Comparison of ENCODE assay signal across 1 cellular context in genomic region chr2:27123302-27124150, GRCh38.
A peak's percentile ranks its signal among the peaks of the same experiment; 100 is the strongest.
TF ChIP-seq lines count a peak whose summit lies in the region.

ABHD1 (plus strand) TSS chr2:27123815; CDS start chr2:27123949, 134 bp downstream.

TF ChIP-seq in HepG2, 621 proteins besides CTCF, POLR2A, EP300 and RAD21 (continued from another document and continues in another):
- TF ChIP-seq, protein P1, sequence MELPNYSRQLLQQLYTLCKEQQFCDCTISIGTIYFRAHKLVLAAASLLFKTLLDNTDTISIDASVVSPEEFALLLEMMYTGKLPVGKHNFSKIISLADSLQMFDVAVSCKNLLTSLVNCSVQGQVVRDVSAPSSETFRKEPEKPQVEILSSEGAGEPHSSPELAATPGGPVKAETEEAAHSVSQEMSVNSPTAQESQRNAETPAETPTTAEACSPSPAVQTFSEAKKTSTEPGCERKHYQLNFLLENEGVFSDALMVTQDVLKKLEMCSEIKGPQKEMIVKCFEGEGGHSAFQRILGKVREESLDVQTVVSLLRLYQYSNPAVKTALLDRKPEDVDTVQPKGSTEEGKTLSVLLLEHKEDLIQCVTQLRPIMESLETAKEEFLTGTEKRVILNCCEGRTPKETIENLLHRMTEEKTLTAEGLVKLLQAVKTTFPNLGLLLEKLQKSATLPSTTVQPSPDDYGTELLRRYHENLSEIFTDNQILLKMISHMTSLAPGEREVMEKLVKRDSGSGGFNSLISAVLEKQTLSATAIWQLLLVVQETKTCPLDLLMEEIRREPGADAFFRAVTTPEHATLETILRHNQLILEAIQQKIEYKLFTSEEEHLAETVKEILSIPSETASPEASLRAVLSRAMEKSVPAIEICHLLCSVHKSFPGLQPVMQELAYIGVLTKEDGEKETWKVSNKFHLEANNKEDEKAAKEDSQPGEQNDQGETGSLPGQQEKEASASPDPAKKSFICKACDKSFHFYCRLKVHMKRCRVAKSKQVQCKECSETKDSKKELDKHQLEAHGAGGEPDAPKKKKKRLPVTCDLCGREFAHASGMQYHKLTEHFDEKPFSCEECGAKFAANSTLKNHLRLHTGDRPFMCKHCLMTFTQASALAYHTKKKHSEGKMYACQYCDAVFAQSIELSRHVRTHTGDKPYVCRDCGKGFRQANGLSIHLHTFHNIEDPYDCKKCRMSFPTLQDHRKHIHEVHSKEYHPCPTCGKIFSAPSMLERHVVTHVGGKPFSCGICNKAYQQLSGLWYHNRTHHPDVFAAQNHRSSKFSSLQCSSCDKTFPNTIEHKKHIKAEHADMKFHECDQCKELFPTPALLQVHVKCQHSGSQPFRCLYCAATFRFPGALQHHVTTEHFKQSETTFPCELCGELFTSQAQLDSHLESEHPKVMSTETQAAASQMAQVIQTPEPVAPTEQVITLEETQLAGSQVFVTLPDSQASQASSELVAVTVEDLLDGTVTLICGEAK (IDR thresholded peaks at IDR 0.05), result no peak
- TF ChIP-seq, protein P1 (CRISPR knock-in tag; IDR thresholded peaks at IDR 0.05), result no peak
- TF ChIP-seq MBD4 (IDR thresholded peaks at IDR 0.05; ENCODE audit: borderline replicate concordance, low read length) (no peak), ZNF772 (CRISPR knock-in tag; IDR thresholded peaks at IDR 0.05) (0 out of 2 replicates have a peak, but pooled peaks have one; percentile 35), TSC22D2 (CRISPR knock-in tag; IDR thresholded peaks at IDR 0.05; ENCODE audit: borderline replicate concordance) (no peak; the same call in 1 of the 2 replicates), ZNF629 (CRISPR knock-in tag; conservative IDR thresholded peaks at IDR 0.05) (no peak), ETV5 (CRISPR knock-in tag; IDR thresholded peaks at IDR 0.05; ENCODE audit: borderline replicate concordance) (no peak; the same call in 1 of the 2 replicates), ZNF644 (CRISPR knock-in tag; IDR thresholded peaks at IDR 0.05; ENCODE audit: low read depth) (0 out of 2 replicates have a peak, but pooled peaks have one; percentile 40), MAFF (IDR thresholded peaks at IDR 0.05; ENCODE audit: low read depth, low read length) (no peak), WIZ (CRISPR knock-in tag; IDR thresholded peaks at IDR 0.05) (peak; percentile 83), ZNF7 (CRISPR knock-in tag; IDR thresholded peaks at IDR 0.05) (no peak), PAXIP1 (CRISPR knock-in tag; conservative IDR thresholded peaks at IDR 0.05) (no peak; the same call in 1 of the 2 replicates), HNF4A (CRISPR knock-in tag; IDR thresholded peaks at IDR 0.05) (no peak), ZNF234 (CRISPR knock-in tag; conservative IDR thresholded peaks at IDR 0.05) (no peak), ZNF788 (CRISPR knock-in tag; IDR thresholded peaks at IDR 0.05; ENCODE audit: borderline replicate concordance) (peak; percentile 31; the same call in 1 of the 2 replicates), ZNF780A (CRISPR knock-in tag; IDR thresholded peaks at IDR 0.05) (no peak), TRIM22 (IDR thresholded peaks at IDR 0.05) (no peak), ZNF441 (CRISPR knock-in tag; IDR thresholded peaks at IDR 0.05; ENCODE audit: borderline replicate concordance) (no peak), HNF1B (CRISPR knock-in tag; IDR thresholded peaks at IDR 0.05) (peak; percentile 56; the same call in 1 of the 2 replicates), XRCC5 (optimal IDR thresholded peaks at IDR 0.05; ENCODE audit: low read length) (no peak), SSRP1 (CRISPR knock-in tag; IDR thresholded peaks at IDR 0.05) (no peak), ZNF740 (CRISPR knock-in tag; IDR thresholded peaks at IDR 0.05) (no peak), ZFP37 (CRISPR knock-in tag; IDR thresholded peaks at IDR 0.05; ENCODE audit: borderline replicate concordance) (peak; percentile 54; the same call in 1 of the 2 replicates), SP1 (IDR thresholded peaks at IDR 0.05) (no peak), SP1 (CRISPR knock-in tag; IDR thresholded peaks at IDR 0.05) (peak; percentile 74), MZF1 (CRISPR knock-in tag; IDR thresholded peaks at IDR 0.05; ENCODE audit: borderline replicate concordance) (0 out of 2 replicates have a peak, but pooled peaks have one; percentile 32)
- TF ChIP-seq, protein P2, sequence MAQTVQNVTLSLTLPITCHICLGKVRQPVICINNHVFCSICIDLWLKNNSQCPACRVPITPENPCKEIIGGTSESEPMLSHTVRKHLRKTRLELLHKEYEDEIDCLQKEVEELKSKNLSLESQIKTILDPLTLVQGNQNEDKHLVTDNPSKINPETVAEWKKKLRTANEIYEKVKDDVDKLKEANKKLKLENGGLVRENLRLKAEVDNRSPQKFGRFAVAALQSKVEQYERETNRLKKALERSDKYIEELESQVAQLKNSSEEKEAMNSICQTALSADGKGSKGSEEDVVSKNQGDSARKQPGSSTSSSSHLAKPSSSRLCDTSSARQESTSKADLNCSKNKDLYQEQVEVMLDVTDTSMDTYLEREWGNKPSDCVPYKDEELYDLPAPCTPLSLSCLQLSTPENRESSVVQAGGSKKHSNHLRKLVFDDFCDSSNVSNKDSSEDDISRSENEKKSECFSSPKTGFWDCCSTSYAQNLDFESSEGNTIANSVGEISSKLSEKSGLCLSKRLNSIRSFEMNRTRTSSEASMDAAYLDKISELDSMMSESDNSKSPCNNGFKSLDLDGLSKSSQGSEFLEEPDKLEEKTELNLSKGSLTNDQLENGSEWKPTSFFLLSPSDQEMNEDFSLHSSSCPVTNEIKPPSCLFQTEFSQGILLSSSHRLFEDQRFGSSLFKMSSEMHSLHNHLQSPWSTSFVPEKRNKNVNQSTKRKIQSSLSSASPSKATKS (CRISPR knock-in tag; IDR thresholded peaks at IDR 0.05), result no peak
- TF ChIP-seq, protein P3, sequence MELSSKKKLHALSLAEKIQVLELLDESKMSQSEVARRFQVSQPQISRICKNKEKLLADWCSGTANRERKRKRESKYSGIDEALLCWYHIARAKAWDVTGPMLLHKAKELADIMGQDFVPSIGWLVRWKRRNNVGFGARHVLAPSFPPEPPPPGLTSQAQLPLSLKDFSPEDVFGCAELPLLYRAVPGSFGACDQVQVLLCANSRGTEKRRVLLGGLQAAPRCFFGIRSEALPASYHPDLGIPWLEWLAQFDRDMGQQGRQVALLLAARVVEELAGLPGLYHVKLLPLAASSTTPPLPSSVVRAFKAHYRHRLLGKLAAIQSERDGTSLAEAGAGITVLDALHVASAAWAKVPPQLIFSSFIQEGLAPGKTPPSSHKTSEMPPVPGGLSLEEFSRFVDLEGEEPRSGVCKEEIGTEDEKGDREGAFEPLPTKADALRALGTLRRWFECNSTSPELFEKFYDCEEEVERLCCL (CRISPR knock-in tag; IDR thresholded peaks at IDR 0.05; ENCODE audit: borderline replicate concordance), result peak; percentile 33
- TF ChIP-seq, protein P4, sequence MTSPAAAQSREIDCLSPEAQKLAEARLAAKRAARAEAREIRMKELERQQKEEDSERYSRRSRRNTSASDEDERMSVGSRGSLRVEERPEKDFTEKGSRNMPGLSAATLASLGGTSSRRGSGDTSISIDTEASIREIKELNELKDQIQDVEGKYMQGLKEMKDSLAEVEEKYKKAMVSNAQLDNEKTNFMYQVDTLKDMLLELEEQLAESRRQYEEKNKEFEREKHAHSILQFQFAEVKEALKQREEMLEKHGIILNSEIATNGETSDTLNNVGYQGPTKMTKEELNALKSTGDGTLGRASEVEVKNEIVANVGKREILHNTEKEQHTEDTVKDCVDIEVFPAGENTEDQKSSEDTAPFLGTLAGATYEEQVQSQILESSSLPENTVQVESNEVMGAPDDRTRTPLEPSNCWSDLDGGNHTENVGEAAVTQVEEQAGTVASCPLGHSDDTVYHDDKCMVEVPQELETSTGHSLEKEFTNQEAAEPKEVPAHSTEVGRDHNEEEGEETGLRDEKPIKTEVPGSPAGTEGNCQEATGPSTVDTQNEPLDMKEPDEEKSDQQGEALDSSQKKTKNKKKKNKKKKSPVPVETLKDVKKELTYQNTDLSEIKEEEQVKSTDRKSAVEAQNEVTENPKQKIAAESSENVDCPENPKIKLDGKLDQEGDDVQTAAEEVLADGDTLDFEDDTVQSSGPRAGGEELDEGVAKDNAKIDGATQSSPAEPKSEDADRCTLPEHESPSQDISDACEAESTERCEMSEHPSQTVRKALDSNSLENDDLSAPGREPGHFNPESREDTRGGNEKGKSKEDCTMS (CRISPR knock-in tag; conservative IDR thresholded peaks at IDR 0.05), result no peak
- TF ChIP-seq, protein P5, sequence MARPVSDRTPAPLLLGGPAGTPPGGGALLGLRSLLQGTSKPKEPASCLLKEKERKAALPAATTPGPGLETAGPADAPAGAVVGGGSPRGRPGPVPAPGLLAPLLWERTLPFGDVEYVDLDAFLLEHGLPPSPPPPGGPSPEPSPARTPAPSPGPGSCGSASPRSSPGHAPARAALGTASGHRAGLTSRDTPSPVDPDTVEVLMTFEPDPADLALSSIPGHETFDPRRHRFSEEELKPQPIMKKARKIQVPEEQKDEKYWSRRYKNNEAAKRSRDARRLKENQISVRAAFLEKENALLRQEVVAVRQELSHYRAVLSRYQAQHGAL (CRISPR knock-in tag; IDR thresholded peaks at IDR 0.05; ENCODE audit: not compliant biosample characterization), result no peak
